In the genomic region with DNA sequence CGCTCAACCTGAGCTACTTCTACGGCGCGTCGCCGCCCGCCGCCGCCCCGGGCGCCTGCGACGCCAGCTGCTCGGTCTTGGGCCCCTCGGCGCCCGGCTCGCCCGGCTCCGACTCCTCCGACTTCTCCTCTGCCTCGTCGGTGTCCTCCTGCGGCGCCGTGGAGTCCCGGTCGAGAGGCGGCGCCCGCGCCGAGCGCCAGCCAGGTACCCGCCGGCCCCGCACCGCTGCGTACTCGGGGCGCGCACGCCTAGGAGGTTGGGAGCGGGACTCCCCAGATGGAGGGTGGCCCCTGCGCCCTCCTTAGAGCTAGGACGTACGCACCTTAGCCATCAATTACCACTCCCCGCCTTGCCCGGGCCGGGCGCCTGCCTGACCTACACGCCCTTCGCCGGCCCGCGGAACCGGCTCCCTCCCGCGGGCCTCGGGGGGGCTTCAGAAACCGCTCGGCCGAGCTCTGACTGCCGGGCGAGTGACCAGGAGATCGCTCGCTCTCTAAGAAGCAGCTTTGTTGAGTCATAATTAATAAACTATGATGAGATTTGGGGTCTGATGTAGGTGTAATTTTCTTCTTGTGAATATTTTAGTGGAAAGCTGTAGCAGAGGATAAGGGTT, we compare ENCODE assay signal across 1 cellular context.
TF ChIP-seq lines count a peak whose summit lies in the region.

No MANE protein-coding gene starts in this region.

TF ChIP-seq in IMR-90, 13 proteins besides CTCF, POLR2A, EP300 and RAD21:
- TF ChIP-seq, protein P1, sequence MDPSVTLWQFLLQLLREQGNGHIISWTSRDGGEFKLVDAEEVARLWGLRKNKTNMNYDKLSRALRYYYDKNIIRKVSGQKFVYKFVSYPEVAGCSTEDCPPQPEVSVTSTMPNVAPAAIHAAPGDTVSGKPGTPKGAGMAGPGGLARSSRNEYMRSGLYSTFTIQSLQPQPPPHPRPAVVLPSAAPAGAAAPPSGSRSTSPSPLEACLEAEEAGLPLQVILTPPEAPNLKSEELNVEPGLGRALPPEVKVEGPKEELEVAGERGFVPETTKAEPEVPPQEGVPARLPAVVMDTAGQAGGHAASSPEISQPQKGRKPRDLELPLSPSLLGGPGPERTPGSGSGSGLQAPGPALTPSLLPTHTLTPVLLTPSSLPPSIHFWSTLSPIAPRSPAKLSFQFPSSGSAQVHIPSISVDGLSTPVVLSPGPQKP (IDR thresholded peaks at IDR 0.05; ENCODE audit: borderline replicate concordance, low read depth, low read length): no peak
- TF ChIP-seq MXI1 (IDR thresholded peaks at IDR 0.05; ENCODE audit: borderline replicate concordance, low read depth, low read length) (0 out of 2 replicates have a peak, but pooled peaks have one; percentile 2), CEBPB (IDR thresholded peaks at IDR 0.05; ENCODE audit: low read depth, low read length) (no peak)
